Comparison of ENCODE assay signal across 1 cellular context in genomic region chr13:60411464-60411863, GRCh38.
TF ChIP-seq lines count a peak whose summit lies in the region.

No MANE protein-coding gene starts in this region.

TF ChIP-seq in HepG2, 621 proteins besides CTCF, POLR2A, EP300 and RAD21:
- TF ChIP-seq, protein P1, sequence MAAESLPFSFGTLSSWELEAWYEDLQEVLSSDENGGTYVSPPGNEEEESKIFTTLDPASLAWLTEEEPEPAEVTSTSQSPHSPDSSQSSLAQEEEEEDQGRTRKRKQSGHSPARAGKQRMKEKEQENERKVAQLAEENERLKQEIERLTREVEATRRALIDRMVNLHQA (CRISPR knock-in tag; IDR thresholded peaks at IDR 0.05) = no peak
- TF ChIP-seq NKX3-1 (CRISPR knock-in tag; IDR thresholded peaks at IDR 0.05) (no peak), ZNF749 (CRISPR knock-in tag; IDR thresholded peaks at IDR 0.05; ENCODE audit: borderline replicate concordance) (no peak), SNAI1 (CRISPR knock-in tag; IDR thresholded peaks at IDR 0.05; ENCODE audit: borderline replicate concordance) (no peak), SOX5 (CRISPR knock-in tag; IDR thresholded peaks at IDR 0.05; ENCODE audit: borderline replicate concordance) (no peak), TOE1 (CRISPR knock-in tag; IDR thresholded peaks at IDR 0.05) (no peak), PLSCR1 (CRISPR knock-in tag; IDR thresholded peaks at IDR 0.05; ENCODE audit: borderline replicate concordance) (no peak), SOX13 (IDR thresholded peaks at IDR 0.05) (no peak), SOX13 (CRISPR knock-in tag; conservative IDR thresholded peaks at IDR 0.05 in 1 of 2, IDR thresholded peaks at IDR 0.05 in 1 of 2) (no peak), ZNF646 (CRISPR knock-in tag; IDR thresholded peaks at IDR 0.05) (no peak), PTBP1 (IDR thresholded peaks at IDR 0.05; ENCODE audit: low read depth, low read length, poor library complexity, severe bottlenecking) (no peak), MEIS2 (CRISPR knock-in tag; IDR thresholded peaks at IDR 0.05) (no peak), SRSF9 (IDR thresholded peaks at IDR 0.05; ENCODE audit: borderline replicate concordance, insufficient read depth, low read depth, low read length, poor library complexity, severe bottlenecking) (no peak), ZNF670 (CRISPR knock-in tag; IDR thresholded peaks at IDR 0.05; ENCODE audit: borderline replicate concordance) (no peak)
- TF ChIP-seq, protein P2, sequence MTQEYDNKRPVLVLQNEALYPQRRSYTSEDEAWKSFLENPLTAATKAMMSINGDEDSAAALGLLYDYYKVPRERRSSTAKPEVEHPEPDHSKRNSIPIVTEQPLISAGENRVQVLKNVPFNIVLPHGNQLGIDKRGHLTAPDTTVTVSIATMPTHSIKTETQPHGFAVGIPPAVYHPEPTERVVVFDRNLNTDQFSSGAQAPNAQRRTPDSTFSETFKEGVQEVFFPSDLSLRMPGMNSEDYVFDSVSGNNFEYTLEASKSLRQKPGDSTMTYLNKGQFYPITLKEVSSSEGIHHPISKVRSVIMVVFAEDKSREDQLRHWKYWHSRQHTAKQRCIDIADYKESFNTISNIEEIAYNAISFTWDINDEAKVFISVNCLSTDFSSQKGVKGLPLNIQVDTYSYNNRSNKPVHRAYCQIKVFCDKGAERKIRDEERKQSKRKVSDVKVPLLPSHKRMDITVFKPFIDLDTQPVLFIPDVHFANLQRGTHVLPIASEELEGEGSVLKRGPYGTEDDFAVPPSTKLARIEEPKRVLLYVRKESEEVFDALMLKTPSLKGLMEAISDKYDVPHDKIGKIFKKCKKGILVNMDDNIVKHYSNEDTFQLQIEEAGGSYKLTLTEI (CRISPR knock-in tag; conservative IDR thresholded peaks at IDR 0.05) = no peak
- TF ChIP-seq, protein P3, sequence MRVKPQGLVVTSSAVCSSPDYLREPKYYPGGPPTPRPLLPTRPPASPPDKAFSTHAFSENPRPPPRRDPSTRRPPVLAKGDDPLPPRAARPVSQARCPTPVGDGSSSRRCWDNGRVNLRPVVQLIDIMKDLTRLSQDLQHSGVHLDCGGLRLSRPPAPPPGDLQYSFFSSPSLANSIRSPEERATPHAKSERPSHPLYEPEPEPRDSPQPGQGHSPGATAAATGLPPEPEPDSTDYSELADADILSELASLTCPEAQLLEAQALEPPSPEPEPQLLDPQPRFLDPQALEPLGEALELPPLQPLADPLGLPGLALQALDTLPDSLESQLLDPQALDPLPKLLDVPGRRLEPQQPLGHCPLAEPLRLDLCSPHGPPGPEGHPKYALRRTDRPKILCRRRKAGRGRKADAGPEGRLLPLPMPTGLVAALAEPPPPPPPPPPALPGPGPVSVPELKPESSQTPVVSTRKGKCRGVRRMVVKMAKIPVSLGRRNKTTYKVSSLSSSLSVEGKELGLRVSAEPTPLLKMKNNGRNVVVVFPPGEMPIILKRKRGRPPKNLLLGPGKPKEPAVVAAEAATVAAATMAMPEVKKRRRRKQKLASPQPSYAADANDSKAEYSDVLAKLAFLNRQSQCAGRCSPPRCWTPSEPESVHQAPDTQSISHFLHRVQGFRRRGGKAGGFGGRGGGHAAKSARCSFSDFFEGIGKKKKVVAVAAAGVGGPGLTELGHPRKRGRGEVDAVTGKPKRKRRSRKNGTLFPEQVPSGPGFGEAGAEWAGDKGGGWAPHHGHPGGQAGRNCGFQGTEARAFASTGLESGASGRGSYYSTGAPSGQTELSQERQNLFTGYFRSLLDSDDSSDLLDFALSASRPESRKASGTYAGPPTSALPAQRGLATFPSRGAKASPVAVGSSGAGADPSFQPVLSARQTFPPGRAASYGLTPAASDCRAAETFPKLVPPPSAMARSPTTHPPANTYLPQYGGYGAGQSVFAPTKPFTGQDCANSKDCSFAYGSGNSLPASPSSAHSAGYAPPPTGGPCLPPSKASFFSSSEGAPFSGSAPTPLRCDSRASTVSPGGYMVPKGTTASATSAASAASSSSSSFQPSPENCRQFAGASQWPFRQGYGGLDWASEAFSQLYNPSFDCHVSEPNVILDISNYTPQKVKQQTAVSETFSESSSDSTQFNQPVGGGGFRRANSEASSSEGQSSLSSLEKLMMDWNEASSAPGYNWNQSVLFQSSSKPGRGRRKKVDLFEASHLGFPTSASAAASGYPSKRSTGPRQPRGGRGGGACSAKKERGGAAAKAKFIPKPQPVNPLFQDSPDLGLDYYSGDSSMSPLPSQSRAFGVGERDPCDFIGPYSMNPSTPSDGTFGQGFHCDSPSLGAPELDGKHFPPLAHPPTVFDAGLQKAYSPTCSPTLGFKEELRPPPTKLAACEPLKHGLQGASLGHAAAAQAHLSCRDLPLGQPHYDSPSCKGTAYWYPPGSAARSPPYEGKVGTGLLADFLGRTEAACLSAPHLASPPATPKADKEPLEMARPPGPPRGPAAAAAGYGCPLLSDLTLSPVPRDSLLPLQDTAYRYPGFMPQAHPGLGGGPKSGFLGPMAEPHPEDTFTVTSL (CRISPR knock-in tag; IDR thresholded peaks at IDR 0.05; ENCODE audit: borderline replicate concordance) = no peak
- TF ChIP-seq, protein P4, sequence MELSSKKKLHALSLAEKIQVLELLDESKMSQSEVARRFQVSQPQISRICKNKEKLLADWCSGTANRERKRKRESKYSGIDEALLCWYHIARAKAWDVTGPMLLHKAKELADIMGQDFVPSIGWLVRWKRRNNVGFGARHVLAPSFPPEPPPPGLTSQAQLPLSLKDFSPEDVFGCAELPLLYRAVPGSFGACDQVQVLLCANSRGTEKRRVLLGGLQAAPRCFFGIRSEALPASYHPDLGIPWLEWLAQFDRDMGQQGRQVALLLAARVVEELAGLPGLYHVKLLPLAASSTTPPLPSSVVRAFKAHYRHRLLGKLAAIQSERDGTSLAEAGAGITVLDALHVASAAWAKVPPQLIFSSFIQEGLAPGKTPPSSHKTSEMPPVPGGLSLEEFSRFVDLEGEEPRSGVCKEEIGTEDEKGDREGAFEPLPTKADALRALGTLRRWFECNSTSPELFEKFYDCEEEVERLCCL (CRISPR knock-in tag; IDR thresholded peaks at IDR 0.05; ENCODE audit: borderline replicate concordance) = no peak
TF ChIP-seq in HepG2: peak in this region for 0.
